12 cellular contexts compared by ENCODE assay signal in genomic region chr11:88555018-88555828, GRCh38.
DNase-seq lines count a peak whose midpoint lies in the region; ATAC-seq, FAIRE-seq and TF ChIP-seq lines count a peak whose summit lies in the region.
"Had no signal": no experiment of that assay in that cellular context is flagged by ENCODE, and none has a peak within 500 bp of the region (broad histone marks: within the 10 kb centered on the region; RNA-seq: fewer than 3 reads in every experiment).

No MANE protein-coding gene starts in this region.

- CTCF ChIA-PET in activated CD4-positive, alpha-beta T cell treated with anti-CD3 and anti-CD28 coated beads, Interleukin-2, amount 10 ng/mL, durations not matched to agents 7 days and 5 days (lab: Charles Lee): no interaction called here

- no peaks in the 10 kb centered on the region for H3K9me3 Mint-ChIP-seq in mesothelial cell of epicardium
- no peaks in the 10 kb centered on the region for H3K9me3 Mint-ChIP-seq in activated CD4-positive, alpha-beta T cell treated with anti-CD3 and anti-CD28 coated beads, Interleukin-2, amount 10 ng/mL, durations not matched to agents 7 days and 5 days
- H3K9me3 Mint-ChIP-seq: activated naive CD4-positive, alpha-beta T cell treated with anti-CD3 and anti-CD28 coated beads, Interleukin-2, amount 10 ng/mL, durations not matched to agents 7 days and 5 days; T-helper 1 cell treated with Interleukin-12 subunit alpha and Interleukin-12 subunit beta and Interleukin-4 antibody, amounts not matched to agents 30 μg/mL and 1 μg/mL, for 36 hours had no signal

- H3K9me3 ChIP-seq in small intestine (ENCODE audit: control insufficient read depth, low read depth) (no peaks in the 10 kb centered on the region), WERI-Rb-1 (ENCODE audit: severe bottlenecking) (no peaks in the 10 kb centered on the region)
- H3K9me3 ChIP-seq: heart right ventricle had no signal

- 0 out of 2 replicates have a peak, but pooled peaks have one; percentile 8 for TF ChIP-seq CTCF in AG10803 (conservative IDR thresholded peaks at IDR 0.05; ENCODE audit: low read length)
- no peak for TF ChIP-seq CTCF in mesothelial cell of epicardium (IDR thresholded peaks at IDR 0.05; ENCODE audit: unreplicated experiment)
- no peak for TF ChIP-seq CTCF in WERI-Rb-1 (IDR thresholded peaks at IDR 0.05; ENCODE audit: low read depth, low read length)

- H3K27me3 ChIP-seq in small intestine (ENCODE audit: control insufficient read depth in 2 of 2, insufficient read depth in 2 of 2, low read length in 2 of 2) (no peaks in the 10 kb centered on the region), WERI-Rb-1 (ENCODE audit: insufficient read depth, low read depth, severe bottlenecking) (no peaks in the 10 kb centered on the region)

- H3K4me3 ChIP-seq in AG10803 (ENCODE audit: low read length) (no peak overlapping the region), small intestine (ENCODE audit: low read depth in 1 of 2, low read length in 2 of 2) (no peak overlapping the region), WERI-Rb-1 (ENCODE audit: low read depth, low read length) (no peak overlapping the region)
- H3K4me3 ChIP-seq: heart right ventricle had no signal

- WGBS in small intestine, 3 donors: 62 to 83% (median 80%) methylated on average over 7 of the region's 7 CpGs

- H3K4me3 Mint-ChIP-seq in mesothelial cell of epicardium: no peak overlapping the region
- no peak overlapping the region for H3K4me3 Mint-ChIP-seq in activated CD4-positive, alpha-beta T cell treated with anti-CD3 and anti-CD28 coated beads, Interleukin-2, amount 10 ng/mL, durations not matched to agents 7 days and 5 days
- H3K4me3 Mint-ChIP-seq: activated naive CD4-positive, alpha-beta T cell treated with anti-CD3 and anti-CD28 coated beads, Interleukin-2, amount 10 ng/mL, durations not matched to agents 7 days and 5 days; T-helper 1 cell treated with Interleukin-12 subunit alpha and Interleukin-12 subunit beta and Interleukin-4 antibody, amounts not matched to agents 30 μg/mL and 1 μg/mL, for 36 hours had no signal

- POLR2A ChIA-PET in activated CD4-positive, alpha-beta T cell treated with anti-CD3 and anti-CD28 coated beads, Interleukin-2, amount 10 ng/mL, durations not matched to agents 7 days and 5 days (lab: Charles Lee): no interaction called here

- no peaks in the 10 kb centered on the region for H3K27me3 Mint-ChIP-seq in mesothelial cell of epicardium (ENCODE audit: low read depth)
- peaks cover 9% of the 10 kb centered on the region for H3K27me3 Mint-ChIP-seq in activated CD4-positive, alpha-beta T cell treated with anti-CD3 and anti-CD28 coated beads, Interleukin-2, amount 10 ng/mL, durations not matched to agents 7 days and 5 days

- no peak overlapping the region for H3K27ac ChIP-seq in small intestine (ENCODE audit: low read depth in 1 of 2, low read length in 1 of 2)
- no peak overlapping the region for H3K27ac ChIP-seq in WERI-Rb-1
- H3K27ac ChIP-seq: heart right ventricle had no signal

- DNase-seq in AG10803 (ENCODE audit: low read depth): peak; percentile 100
- peak; percentile 10 for DNase-seq in NCI-H1105 (lab: John Stamatoyannopoulos, UW)
- peak; percentile 99 for DNase-seq in dermis blood vessel endothelial cell
- DNase-seq in mesothelial cell of epicardium (ENCODE audit: low spot score in 2 of 2, unreplicated experiment in 2 of 2): no peak
- DNase-seq in small intestine: no peak
- no peak for DNase-seq in WERI-Rb-1
- no peak for DNase-seq in activated CD4-positive, alpha-beta T cell treated with anti-CD3 and anti-CD28 coated beads, Interleukin-2, amount 10 ng/mL, durations not matched to agents 7 days and 5 days
- DNase-seq: activated naive CD4-positive, alpha-beta T cell treated with anti-CD3 and anti-CD28 coated beads, Interleukin-2, amount 10 ng/mL, durations not matched to agents 7 days and 5 days; heart right ventricle; NCI-H187 had no signal

- no peaks in the 10 kb centered on the region for H3K36me3 Mint-ChIP-seq in mesothelial cell of epicardium
- no peaks in the 10 kb centered on the region for H3K36me3 Mint-ChIP-seq in activated CD4-positive, alpha-beta T cell treated with anti-CD3 and anti-CD28 coated beads, Interleukin-2, amount 10 ng/mL, durations not matched to agents 7 days and 5 days (ENCODE audit: low read depth)
- H3K36me3 Mint-ChIP-seq: activated naive CD4-positive, alpha-beta T cell treated with anti-CD3 and anti-CD28 coated beads, Interleukin-2, amount 10 ng/mL, durations not matched to agents 7 days and 5 days had no signal

- no peak for FAIRE-seq in small intestine (lab: Jason Lieb, UNC)

- H3K36me3 ChIP-seq in small intestine (ENCODE audit: control insufficient read depth in 2 of 2, insufficient read depth in 2 of 2, low read length in 2 of 2) (no peaks in the 10 kb centered on the region), WERI-Rb-1 (no peaks in the 10 kb centered on the region)
- H3K36me3 ChIP-seq: heart right ventricle had no signal

- no peak for ATAC-seq in HG03439 (IDR thresholded peaks at IDR 0.05; ENCODE audit: unreplicated experiment)

- peak overlapping the region; percentile 75 for H3K27ac Mint-ChIP-seq in mesothelial cell of epicardium
- no peak overlapping the region for H3K27ac Mint-ChIP-seq in activated CD4-positive, alpha-beta T cell treated with anti-CD3 and anti-CD28 coated beads, Interleukin-2, amount 10 ng/mL, durations not matched to agents 7 days and 5 days
- H3K27ac Mint-ChIP-seq: activated naive CD4-positive, alpha-beta T cell treated with anti-CD3 and anti-CD28 coated beads, Interleukin-2, amount 10 ng/mL, durations not matched to agents 7 days and 5 days; T-helper 1 cell treated with Interleukin-12 subunit alpha and Interleukin-12 subunit beta and Interleukin-4 antibody, amounts not matched to agents 30 μg/mL and 1 μg/mL, for 36 hours had no signal

- peaks cover 31% of the 10 kb centered on the region for H3K4me1 Mint-ChIP-seq in mesothelial cell of epicardium
- H3K4me1 Mint-ChIP-seq in activated CD4-positive, alpha-beta T cell treated with anti-CD3 and anti-CD28 coated beads, Interleukin-2, amount 10 ng/mL, durations not matched to agents 7 days and 5 days: no peaks in the 10 kb centered on the region
- H3K4me1 Mint-ChIP-seq: activated naive CD4-positive, alpha-beta T cell treated with anti-CD3 and anti-CD28 coated beads, Interleukin-2, amount 10 ng/mL, durations not matched to agents 7 days and 5 days had no signal

- H3K4me1 ChIP-seq in small intestine (ENCODE audit: control insufficient read depth in 2 of 2, insufficient read depth in 1 of 2, low read depth in 1 of 2, low read length in 1 of 2): no peaks in the 10 kb centered on the region
- H3K4me1 ChIP-seq: heart right ventricle had no signal

Comparison
In these comparisons a context has a peak if more than half of its experiments do, and no peak if none do; other contexts are left out.
1. DNase-seq: peak in AG10803 (single experiment), NCI-H1105 (single experiment) and dermis blood vessel endothelial cell (single experiment); none in mesothelial cell of epicardium (0 of 2), small intestine (single experiment), WERI-Rb-1 (single experiment) and activated CD4-positive, alpha-beta T cell treated with anti-CD3 and anti-CD28 coated beads, Interleukin-2, amount 10 ng/mL, durations not matched to agents 7 days and 5 days (single experiment).